Comparison of ENCODE assay signal across 8 cellular contexts in the genomic region with DNA sequence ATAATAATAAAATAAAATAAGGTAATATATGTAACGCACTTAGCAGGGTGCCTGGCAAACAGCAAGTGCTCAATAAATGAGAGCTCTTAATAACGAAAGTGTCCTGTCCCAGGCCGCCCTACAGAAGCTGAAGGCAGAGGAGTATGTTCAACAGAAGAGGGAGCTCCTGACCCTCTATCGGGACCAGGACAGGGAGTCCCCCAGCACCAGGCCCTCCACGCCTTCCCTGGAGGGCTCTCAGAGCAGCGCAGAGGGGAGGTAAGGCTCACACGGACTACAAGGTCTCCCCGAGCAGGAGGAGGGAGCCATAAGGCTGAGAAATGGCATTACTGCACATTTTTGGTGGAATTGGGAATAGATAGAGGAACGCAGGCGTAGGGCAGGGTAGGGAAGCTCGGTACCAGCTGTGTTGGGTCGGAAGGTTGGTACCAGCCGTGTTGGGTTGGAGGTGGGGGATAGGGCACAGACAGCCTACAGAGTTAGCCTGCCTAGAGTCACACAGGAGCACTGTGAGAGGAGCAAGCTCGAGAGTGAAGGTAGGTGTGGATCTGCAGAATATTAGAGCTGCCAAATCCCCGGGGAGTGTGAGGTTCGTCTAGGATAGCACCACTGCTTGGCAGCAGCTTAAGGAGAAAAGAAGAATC. TPM values are rescaled to one million over a fixed set of nuclear protein-coding genes. Genes with fewer than 3 reads are reported as not detected.
A peak's percentile ranks its signal among the peaks of the same experiment; 100 is the strongest.
DNase-seq lines count a peak whose midpoint lies in the region; ATAC-seq, FAIRE-seq and TF ChIP-seq lines count a peak whose summit lies in the region.

No MANE protein-coding gene starts in this region.

- no peak for ATAC-seq in CD8-positive, alpha-beta T cell

- H3K4me1 ChIP-seq in CD8-positive, alpha-beta T cell (ENCODE audit: insufficient read depth, low read length) = peaks cover 49% of the 10 kb centered on the region
- H3K4me1 ChIP-seq in adipocyte (ENCODE audit: control insufficient read depth, insufficient read depth, low read length) = peaks cover 73% of the 10 kb centered on the region

- peaks cover 31% of the 10 kb centered on the region for H3K36me3 ChIP-seq in CD8-positive, alpha-beta T cell (ENCODE audit: insufficient read depth, low read length)
- peaks cover 42% of the 10 kb centered on the region for H3K36me3 ChIP-seq in adipocyte (ENCODE audit: control insufficient read depth, insufficient read depth, low read length, severe bottlenecking)

- H3K9me3 Mint-ChIP-seq in CD8-positive, alpha-beta T cell = no peaks in the 10 kb centered on the region

- no peak overlapping the region for H3K4me3 Mint-ChIP-seq in CD8-positive, alpha-beta T cell

- H3K36me3 Mint-ChIP-seq in CD8-positive, alpha-beta T cell = peaks cover 42% of the 10 kb centered on the region

- no peak for TF ChIP-seq CTCF in CD8-positive, alpha-beta T cell (IDR thresholded peaks at IDR 0.05)

- TF ChIP-seq RAD21 in Ishikawa (IDR thresholded peaks at IDR 0.05; ENCODE audit: low read depth) = peak; percentile 64

- intact Hi-C loops in CD8-positive, alpha-beta T cell (cut with DNase I, micrococcal nuclease) = no loop called here

- no peaks in the 10 kb centered on the region for H3K27me3 ChIP-seq in CD8-positive, alpha-beta T cell (ENCODE audit: insufficient read depth, low read length)
- no peaks in the 10 kb centered on the region for H3K27me3 ChIP-seq in adipocyte (replicated peaks; ENCODE audit: control insufficient read depth, insufficient read depth, low read length)

- no peak for DNase-seq in CD8-positive, alpha-beta T cell
- no peak for DNase-seq in adipocyte (ENCODE audit: low read depth)
- peak; percentile 85 for DNase-seq in iPS-NIHi7 (ENCODE audit: extremely low spot score)
- no peak for DNase-seq in NCI-H2196 (lab: John Stamatoyannopoulos, UW; ENCODE audit: unreplicated experiment)
- no peak for DNase-seq in epidermal melanocyte (ENCODE audit: insufficient read length, low spot score)
- DNase-seq in urothelium cell line (ENCODE audit: low spot score) = no peak

- CTCF ChIA-PET in CD8-positive, alpha-beta T cell (lab: Charles Lee) = interaction anchor here (0.8 to 4.0 kb wide), 11 partner anchors 10 to 185 kb away, joined by 3 to 36 read pairs (median 3); no protein-coding TSS in a partner anchor

- peak overlapping the region; percentile 85 for H3K27ac Mint-ChIP-seq in CD8-positive, alpha-beta T cell

- no peak overlapping the region for H3K27ac ChIP-seq in CD8-positive, alpha-beta T cell (ENCODE audit: low read depth, low read length)
- peak overlapping the region; percentile 12 for H3K27ac ChIP-seq in temporal lobe (ENCODE audit: low read depth, low read length)

- no peaks in the 10 kb centered on the region for H3K9me3 ChIP-seq in CD8-positive, alpha-beta T cell (ENCODE audit: low read length)
- H3K9me3 ChIP-seq in adipocyte (ENCODE audit: control insufficient read depth, low read length) = no peaks in the 10 kb centered on the region

- no peak for FAIRE-seq in urothelium cell line (lab: Jason Lieb, UNC)

- TF ChIP-seq EP300 in Ishikawa (IDR thresholded peaks at IDR 0.05; ENCODE audit: borderline replicate concordance) = no peak

- POLR2A ChIA-PET in CD8-positive, alpha-beta T cell (lab: Charles Lee) = interaction anchor here (1.1 to 3.1 kb wide), 6 partner anchors 9 to 54 kb away, joined by 3 to 25 read pairs (median 5); no protein-coding TSS in a partner anchor

- peak overlapping the region; percentile 55 for H3K9ac ChIP-seq in adipocyte (ENCODE audit: low read length)

- peaks cover 63% of the 10 kb centered on the region for H3K4me1 Mint-ChIP-seq in CD8-positive, alpha-beta T cell (ENCODE audit: low read depth)

- H3K4me3 ChIP-seq in CD8-positive, alpha-beta T cell (ENCODE audit: low read depth, low read length) = no peak overlapping the region
- H3K4me3 ChIP-seq in adipocyte (ENCODE audit: low read length) = no peak overlapping the region

- no peaks in the 10 kb centered on the region for H3K27me3 Mint-ChIP-seq in CD8-positive, alpha-beta T cell (ENCODE audit: low read depth)

TF ChIP-seq in Ishikawa, 13 proteins besides CTCF, POLR2A, EP300 and RAD21:
- TF ChIP-seq CEBPB (IDR thresholded peaks at IDR 0.05) (no peak), TAF1 (IDR thresholded peaks at IDR 0.05; ENCODE audit: low read depth) (0 out of 2 replicates have a peak, but pooled peaks have one; percentile 27)

RNA-seq across cellular contexts. Expression of a gene that starts 15.4 kb away (rescaled TPM):
- total RNA-seq in CD8-positive, alpha-beta T cell = 10 to 100 TPM; 16.7 to 18.8 TPM
- total RNA-seq in temporal lobe = 8.1 TPM

RNA-seq across cellular contexts. Expression of a gene that starts 16.0 kb away (rescaled TPM):
- total RNA-seq in CD8-positive, alpha-beta T cell = not detected
- total RNA-seq in temporal lobe = not detected

RNA-seq across cellular contexts. Expression of a gene that starts 48.9 kb away (rescaled TPM):
- 1 to 10 TPM in 1 of 2 experiments, under 1 TPM in 1; 0.50 to 1.1 TPM for total RNA-seq in CD8-positive, alpha-beta T cell
- total RNA-seq in temporal lobe = not detected

RNA-seq across cellular contexts. Expression of a gene that starts 57.5 kb away (rescaled TPM):
- under 1 TPM in 1 of 2 experiments, not detected in 1; 0.44 TPM for total RNA-seq in CD8-positive, alpha-beta T cell
- total RNA-seq in temporal lobe = 0.98 TPM
